Comparison of ENCODE assay signal across 8 cellular contexts in the genomic region with DNA sequence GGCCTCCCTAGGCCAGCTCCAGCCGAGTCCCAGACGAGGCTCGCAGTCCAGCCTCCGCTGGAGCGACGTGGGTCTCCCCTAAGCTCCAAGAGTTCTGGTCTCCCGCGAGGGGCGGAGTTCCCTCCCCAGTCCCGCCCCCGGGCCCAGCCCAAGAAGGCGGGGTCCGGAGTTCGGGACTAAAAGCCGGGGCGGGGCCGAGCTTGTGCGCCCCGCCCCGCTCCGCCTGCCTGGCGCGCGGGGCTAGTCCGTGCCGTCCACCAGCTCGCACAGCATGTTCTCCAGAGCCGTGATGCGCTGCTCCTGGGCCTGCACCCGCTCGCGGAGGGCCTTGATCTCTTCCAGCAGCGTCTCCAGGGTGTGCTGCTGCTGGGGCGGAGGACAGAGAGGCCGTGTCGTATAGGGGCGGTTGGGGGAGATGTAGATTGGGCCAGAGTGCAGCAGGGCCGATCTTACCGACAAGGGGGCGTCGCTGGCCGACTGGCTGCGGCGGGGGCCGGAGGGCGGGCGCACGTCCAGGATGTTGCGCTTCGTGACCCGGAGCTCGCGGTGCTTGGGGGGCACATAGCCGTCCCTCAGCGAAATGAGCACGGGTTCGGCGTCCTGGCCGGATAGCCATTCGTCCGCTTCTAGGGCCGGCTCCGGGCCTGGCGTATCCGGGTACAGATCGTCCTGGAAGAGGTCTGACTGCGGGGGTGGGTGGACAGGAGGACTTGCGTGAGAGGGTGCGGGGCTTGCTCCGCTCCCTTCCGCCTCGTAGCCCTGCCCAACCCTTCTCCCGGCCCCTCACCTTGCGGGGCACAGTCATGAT. TPM values are rescaled to one million over a fixed set of nuclear protein-coding genes. Genes with fewer than 3 reads are reported as not detected.
DNase-seq lines count a peak whose midpoint lies in the region; ATAC-seq lines count a peak whose summit lies in the region.

No MANE protein-coding gene starts in this region.

- POLR2A ChIA-PET in CD8-positive, alpha-beta memory T cell (lab: Charles Lee), result interaction anchor here (0.6 to 3.9 kb wide), 12 partner anchors 19 to 315 kb away, joined by 3 to 19 read pairs (median 8); partner anchors contain the start of genes ABHD15, ANKRD13B and SSH2

- DNase-seq in CD8-positive, alpha-beta memory T cell, result peak; percentile 82 to 89 (median 83)
- peak; percentile 72 for DNase-seq in NCI-H1694 (lab: John Stamatoyannopoulos, UW)
- peak; percentile 98 for DNase-seq in activated CD4-positive, alpha-beta T cell treated with anti-CD3 and anti-CD28 coated beads, Interleukin-2, amount 10 ng/mL, durations not matched to agents 24 days and 14 days
- DNase-seq in kidney tubule cell (ENCODE audit: low spot score), result peak; percentile 80
- peak; percentile 67 to 82 for DNase-seq in stimulated activated CD4-positive, alpha-beta T cell treated with anti-CD3 and anti-CD28 coated beads, Interleukin-1b, Interleukin-23, amount 100 ng/mL, for 1 hour (ENCODE audit: low read depth in 2 of 2)
- no peak for DNase-seq in NCI-H2196 (lab: John Stamatoyannopoulos, UW; ENCODE audit: unreplicated experiment)

- no peaks in the 10 kb centered on the region for H3K27me3 Mint-ChIP-seq in CD8-positive, alpha-beta memory T cell
- H3K27me3 Mint-ChIP-seq in activated CD4-positive, alpha-beta T cell treated with anti-CD3 and anti-CD28 coated beads, Interleukin-2, amount 10 ng/mL, durations not matched to agents 24 days and 14 days, result peaks cover 6% of the 10 kb centered on the region

- no peaks in the 10 kb centered on the region for H3K9me3 ChIP-seq in CD8-positive, alpha-beta memory T cell (ENCODE audit: low read length)

- H3K9me3 Mint-ChIP-seq in CD8-positive, alpha-beta memory T cell, result no peaks in the 10 kb centered on the region
- no peaks in the 10 kb centered on the region for H3K9me3 Mint-ChIP-seq in activated CD4-positive, alpha-beta T cell treated with anti-CD3 and anti-CD28 coated beads, Interleukin-2, amount 10 ng/mL, durations not matched to agents 24 days and 14 days

- peak overlapping the region; percentile 39 for H3K27ac ChIP-seq in CD8-positive, alpha-beta memory T cell (ENCODE audit: low read depth, low read length)
- H3K27ac ChIP-seq in cingulate gyrus (ENCODE audit: low read depth, low read length), result peak overlapping the region; percentile 91

- H3K36me3 Mint-ChIP-seq in CD8-positive, alpha-beta memory T cell, result no peaks in the 10 kb centered on the region
- no peaks in the 10 kb centered on the region for H3K36me3 Mint-ChIP-seq in activated CD4-positive, alpha-beta T cell treated with anti-CD3 and anti-CD28 coated beads, Interleukin-2, amount 10 ng/mL, durations not matched to agents 24 days and 14 days (ENCODE audit: low read depth)

- peak overlapping the region; percentile 72 for H3K4me3 ChIP-seq in CD8-positive, alpha-beta memory T cell (ENCODE audit: low read length)

- H3K4me3 Mint-ChIP-seq in CD8-positive, alpha-beta memory T cell, result peak overlapping the region; percentile 91 to 97 (median 93)
- peak overlapping the region; percentile 83 for H3K4me3 Mint-ChIP-seq in activated CD4-positive, alpha-beta T cell treated with anti-CD3 and anti-CD28 coated beads, Interleukin-2, amount 10 ng/mL, durations not matched to agents 24 days and 14 days

- peak overlapping the region; percentile 88 to 97 (median 96) for H3K27ac Mint-ChIP-seq in CD8-positive, alpha-beta memory T cell
- H3K27ac Mint-ChIP-seq in activated CD4-positive, alpha-beta T cell treated with anti-CD3 and anti-CD28 coated beads, Interleukin-2, amount 10 ng/mL, durations not matched to agents 24 days and 14 days, result peak overlapping the region; percentile 82

- ATAC-seq in GM21529 (IDR thresholded peaks at IDR 0.05; ENCODE audit: unreplicated experiment), result peak; percentile 61

- peaks cover 33 to 47% (median 34%) of the 10 kb centered on the region in 3 donors for H3K4me1 Mint-ChIP-seq in CD8-positive, alpha-beta memory T cell
- H3K4me1 Mint-ChIP-seq in activated CD4-positive, alpha-beta T cell treated with anti-CD3 and anti-CD28 coated beads, Interleukin-2, amount 10 ng/mL, durations not matched to agents 24 days and 14 days, result peaks cover 35% of the 10 kb centered on the region

- CTCF ChIA-PET in CD8-positive, alpha-beta memory T cell (lab: Charles Lee), result interaction anchor here (0.6 to 13.2 kb wide), 15 partner anchors 9 to 315 kb away, joined by 3 to 436 read pairs (median 5); partner anchors contain the start of genes ABHD15, ANKRD13B, GIT1 and TP53I13

- H3K27me3 ChIP-seq in CD8-positive, alpha-beta memory T cell (ENCODE audit: insufficient read depth, low read length, poor library complexity, severe bottlenecking), result no peaks in the 10 kb centered on the region

- no peaks in the 10 kb centered on the region for H3K36me3 ChIP-seq in CD8-positive, alpha-beta memory T cell (ENCODE audit: insufficient read depth, low read length)

- intact Hi-C loops in activated CD4-positive, alpha-beta T cell treated with anti-CD3 and anti-CD28 coated beads, Interleukin-2, amount 10 ng/mL, durations not matched to agents 24 days and 14 days (cut with micrococcal nuclease), result loop anchor here (1.0 to 5.0 kb wide), 5 partner anchors 9 to 317 kb away; partner anchors contain the start of genes SSH2 and TP53I13

- H3K4me1 ChIP-seq in CD8-positive, alpha-beta memory T cell (ENCODE audit: insufficient read depth, low read length), result peaks cover 40% of the 10 kb centered on the region

RNA-seq across cellular contexts. Expression of gene CORO6, which starts 7.0 kb away (rescaled TPM):
- total RNA-seq in CD8-positive, alpha-beta memory T cell, result 1 to 10 TPM; 2.5 to 2.9 TPM
- 0.17 TPM for polyA plus RNA-seq in CD8-positive, alpha-beta memory T cell
- 5.6 and 6.4 TPM in 2 replicates for total RNA-seq in activated CD4-positive, alpha-beta T cell treated with anti-CD3 and anti-CD28 coated beads, Interleukin-2, amount 10 ng/mL, durations not matched to agents 24 days and 14 days

RNA-seq across cellular contexts. Expression of gene ANKRD13B, which starts 22.8 kb away (rescaled TPM):
- total RNA-seq in CD8-positive, alpha-beta memory T cell, result 10 to 100 TPM; 20.8 to 21.8 TPM
- polyA plus RNA-seq in CD8-positive, alpha-beta memory T cell, result 0.35 TPM
- total RNA-seq in activated CD4-positive, alpha-beta T cell treated with anti-CD3 and anti-CD28 coated beads, Interleukin-2, amount 10 ng/mL, durations not matched to agents 24 days and 14 days, result 43.1 and 49.8 TPM in 2 replicates

RNA-seq across cellular contexts. Expression of gene GIT1, which starts 26.2 kb away (rescaled TPM):
- 10 to 100 TPM; 69.7 to 69.8 TPM for total RNA-seq in CD8-positive, alpha-beta memory T cell
- polyA plus RNA-seq in CD8-positive, alpha-beta memory T cell, result 25.7 TPM
- 91.3 and 91.4 TPM in 2 replicates for total RNA-seq in activated CD4-positive, alpha-beta T cell treated with anti-CD3 and anti-CD28 coated beads, Interleukin-2, amount 10 ng/mL, durations not matched to agents 24 days and 14 days

RNA-seq across cellular contexts. Expression of gene TP53I13, which starts 47.2 kb away (rescaled TPM):
- 10 to 100 TPM; 71.3 to 75.5 TPM for total RNA-seq in CD8-positive, alpha-beta memory T cell
- polyA plus RNA-seq in CD8-positive, alpha-beta memory T cell, result 33.1 TPM
- 69.7 and 77.9 TPM in 2 replicates for total RNA-seq in activated CD4-positive, alpha-beta T cell treated with anti-CD3 and anti-CD28 coated beads, Interleukin-2, amount 10 ng/mL, durations not matched to agents 24 days and 14 days

RNA-seq across cellular contexts. Expression of gene ABHD15, which starts 48.9 kb away (rescaled TPM):
- total RNA-seq in CD8-positive, alpha-beta memory T cell, result 10 to 100 TPM; 18.3 to 19.3 TPM
- 22.6 TPM for polyA plus RNA-seq in CD8-positive, alpha-beta memory T cell
- total RNA-seq in activated CD4-positive, alpha-beta T cell treated with anti-CD3 and anti-CD28 coated beads, Interleukin-2, amount 10 ng/mL, durations not matched to agents 24 days and 14 days, result 20.0 and 20.1 TPM in 2 replicates
